22 cellular contexts compared by ENCODE assay signal in the genomic region with DNA sequence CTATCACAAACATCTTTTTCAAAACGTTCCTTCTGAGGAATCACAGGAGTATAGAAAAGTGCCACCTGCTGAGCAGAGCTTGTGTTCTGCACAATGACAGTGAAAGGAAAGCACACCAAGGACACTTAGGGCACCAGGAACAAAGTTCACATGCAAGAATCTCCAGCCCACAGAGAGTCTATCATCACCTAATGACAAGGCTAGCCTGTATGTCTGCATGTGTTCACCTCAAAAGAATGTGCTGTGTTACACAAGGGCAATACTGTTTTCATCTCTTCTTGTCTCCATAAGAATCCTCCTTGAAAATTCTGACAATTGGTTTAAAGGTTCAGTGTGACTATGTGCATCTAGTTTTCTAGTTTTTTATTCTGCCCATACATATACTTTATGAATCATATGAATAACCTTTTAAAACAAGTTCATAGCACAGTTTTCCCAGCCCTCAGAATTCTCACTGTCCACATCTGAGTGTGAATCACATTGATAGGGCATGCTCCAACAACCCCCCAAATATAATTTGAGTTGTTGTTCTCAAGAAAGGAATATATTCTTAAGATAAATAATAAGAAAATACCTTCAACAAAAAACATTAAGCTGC.
DNase-seq lines count a peak whose midpoint lies in the region; ATAC-seq, FAIRE-seq and TF ChIP-seq lines count a peak whose summit lies in the region.
"Had no signal": no experiment of that assay in that cellular context is flagged by ENCODE, and none has a peak within 500 bp of the region (broad histone marks: within the 10 kb centered on the region; RNA-seq: fewer than 3 reads in every experiment).

No MANE protein-coding gene starts in this region.

- H3K27me3 ChIP-seq in astrocyte (ENCODE audit: insufficient read depth, low read length) (no peaks in the 10 kb centered on the region), foreskin keratinocyte (no peaks in the 10 kb centered on the region), trophoblast cell (ENCODE audit: insufficient read depth, low read length) (no peaks in the 10 kb centered on the region), MM.1S (replicated peaks; ENCODE audit: insufficient read depth, low read length) (no peaks in the 10 kb centered on the region)

- H3K79me1 ChIP-seq in trophoblast cell (ENCODE audit: low read length): peaks cover 8% of the 10 kb centered on the region

- intact Hi-C loops in activated CD4-positive, alpha-beta T cell treated with anti-CD3 and anti-CD28 coated beads, Interleukin-2, amount 10 ng/mL, durations not matched to agents 24 days and 14 days (cut with micrococcal nuclease): no loop called here

- peak; percentile 92 for ATAC-seq in foreskin keratinocyte
- no peak for ATAC-seq in HG03571 (IDR thresholded peaks at IDR 0.05; ENCODE audit: unreplicated experiment)
- ATAC-seq: activated T-cell treated with anti-CD3 and anti-CD28 coated beads, Interleukin-2, amount 50 U/mL, for 72 hours; CD8-positive, alpha-beta T cell; mucosa of descending colon; stimulated activated naive B cell treated with anti-CD40 and anti-IgM and Interleukin-4, amounts not matched to agents 10 μg/mL and 1 μg/mL and 100 μg/mL, for 72 hours had no signal

- no peaks in the 10 kb centered on the region for H3K36me3 Mint-ChIP-seq in astrocyte (ENCODE audit: low read depth, unreplicated experiment)
- no peaks in the 10 kb centered on the region for H3K36me3 Mint-ChIP-seq in activated CD4-positive, alpha-beta T cell treated with anti-CD3 and anti-CD28 coated beads, Interleukin-2, amount 10 ng/mL, durations not matched to agents 24 days and 14 days (ENCODE audit: low read depth)
- H3K36me3 Mint-ChIP-seq: activated naive CD4-positive, alpha-beta T cell treated with anti-CD3 and anti-CD28 coated beads, Interleukin-2, amount 10 ng/mL, durations not matched to agents 7 days and 5 days; CD8-positive, alpha-beta T cell; stimulated activated naive B cell treated with anti-CD40 and anti-IgM and Interleukin-4, amounts not matched to agents 10 μg/mL and 1 μg/mL and 100 μg/mL, for 72 hours had no signal

- H2BK12ac ChIP-seq in trophoblast cell (ENCODE audit: low read length): no peak overlapping the region

- FAIRE-seq in astrocyte (lab: Jason Lieb, UNC): no peak
- FAIRE-seq: small intestine had no signal

- H3K9me2 ChIP-seq in MM.1S (replicated peaks; ENCODE audit: insufficient read depth, low read length): no peaks in the 10 kb centered on the region

- no peak overlapping the region for H3K14ac ChIP-seq in trophoblast cell (ENCODE audit: low read length)

- H3K18ac ChIP-seq in trophoblast cell (ENCODE audit: low read length): no peak overlapping the region

- no peaks in the 10 kb centered on the region for H3K9me3 ChIP-seq in astrocyte (ENCODE audit: insufficient read depth, low read depth, low read length)
- H3K9me3 ChIP-seq in trophoblast cell (ENCODE audit: insufficient read depth, low read depth, low read length): no peaks in the 10 kb centered on the region
- no peaks in the 10 kb centered on the region for H3K9me3 ChIP-seq in MM.1S (replicated peaks; ENCODE audit: insufficient read depth, low read length)
- H3K9me3 ChIP-seq: mucosa of descending colon had no signal

- H3K27ac ChIP-seq in astrocyte (ENCODE audit: low read depth, low read length) (peak overlapping the region; percentile 52), foreskin keratinocyte (peak overlapping the region; percentile 96), trophoblast cell (ENCODE audit: low read depth, low read length) (peak overlapping the region; percentile 19), MM.1S (ENCODE audit: low read length) (no peak overlapping the region)

- H4K20me1 ChIP-seq in astrocyte (ENCODE audit: insufficient read depth, low read length): no peaks in the 10 kb centered on the region
- H4K20me1 ChIP-seq in MM.1S (ENCODE audit: insufficient read depth, low read length): no peaks in the 10 kb centered on the region

- no peaks in the 10 kb centered on the region for H3K4me1 Mint-ChIP-seq in astrocyte (ENCODE audit: low read depth, unreplicated experiment)
- H3K4me1 Mint-ChIP-seq in activated CD4-positive, alpha-beta T cell treated with anti-CD3 and anti-CD28 coated beads, Interleukin-2, amount 10 ng/mL, durations not matched to agents 24 days and 14 days: no peaks in the 10 kb centered on the region
- H3K4me1 Mint-ChIP-seq: activated naive CD4-positive, alpha-beta T cell treated with anti-CD3 and anti-CD28 coated beads, Interleukin-2, amount 10 ng/mL, durations not matched to agents 7 days and 5 days; neural crest cell; stimulated activated naive B cell treated with anti-CD40 and anti-IgM and Interleukin-4, amounts not matched to agents 10 μg/mL and 1 μg/mL and 100 μg/mL, for 72 hours had no signal

- H3K4me2 ChIP-seq in astrocyte (ENCODE audit: low read length) (peak overlapping the region; percentile 6), trophoblast cell (ENCODE audit: low read length) (no peak overlapping the region), MM.1S (ENCODE audit: low read depth, low read length) (no peak overlapping the region)

- no peaks in the 10 kb centered on the region for H3F3A ChIP-seq in MM.1S (ENCODE audit: insufficient read depth, low read length)

- peak; percentile 0 for DNase-seq in HuH-7 (ENCODE audit: low spot score)
- peak; percentile 62 for DNase-seq in astrocyte (ENCODE audit: low read depth)
- peak; percentile 73 to 81 for DNase-seq in foreskin keratinocyte
- DNase-seq in trophoblast cell: peak; percentile 42 to 80
- DNase-seq in activated CD4-positive, alpha-beta T cell treated with anti-CD3 and anti-CD28 coated beads, Interleukin-2, amount 10 ng/mL, durations not matched to agents 24 days and 14 days: no peak
- no peak for DNase-seq in RKO (ENCODE audit: low spot score)
- DNase-seq in MM.1S: no peak
- DNase-seq: activated naive CD4-positive, alpha-beta T cell treated with anti-CD3 and anti-CD28 coated beads, Interleukin-2, amount 10 ng/mL, durations not matched to agents 7 days and 5 days; activated T-cell treated with anti-CD3 and anti-CD28 coated beads, Interleukin-2, amount 50 U/mL, for 72 hours; CD8-positive, alpha-beta T cell; cerebellar nuclear complex; mucosa of descending colon; NCI-H1105; NCI-H2029; NCI-H2227 treated with DMSO at 0.1 percent for 48 hours; NCI-H774; Right ventricle myocardium superior; small intestine; stimulated activated naive B cell treated with anti-CD40 and anti-IgM and Interleukin-4, amounts not matched to agents 10 μg/mL and 1 μg/mL and 100 μg/mL, for 72 hours; SW 1271 had no signal

- H3K9ac ChIP-seq in astrocyte (ENCODE audit: low read length) (peak overlapping the region; percentile 48), trophoblast cell (ENCODE audit: low read length) (no peak overlapping the region), MM.1S (ENCODE audit: low read length) (no peak overlapping the region)

- no peaks in the 10 kb centered on the region for H3K27me3 Mint-ChIP-seq in astrocyte (ENCODE audit: low read depth, unreplicated experiment)
- H3K27me3 Mint-ChIP-seq in activated CD4-positive, alpha-beta T cell treated with anti-CD3 and anti-CD28 coated beads, Interleukin-2, amount 10 ng/mL, durations not matched to agents 24 days and 14 days: no peaks in the 10 kb centered on the region
- H3K27me3 Mint-ChIP-seq: activated naive CD4-positive, alpha-beta T cell treated with anti-CD3 and anti-CD28 coated beads, Interleukin-2, amount 10 ng/mL, durations not matched to agents 7 days and 5 days; stimulated activated naive B cell treated with anti-CD40 and anti-IgM and Interleukin-4, amounts not matched to agents 10 μg/mL and 1 μg/mL and 100 μg/mL, for 72 hours had no signal

- H3K4ac ChIP-seq in trophoblast cell (ENCODE audit: low read depth, low read length): no peak overlapping the region

- H3K79me2 ChIP-seq in astrocyte (ENCODE audit: insufficient read depth, low read length) (no peaks in the 10 kb centered on the region), trophoblast cell (ENCODE audit: control insufficient read depth, insufficient read depth, low read length, poor library complexity) (no peaks in the 10 kb centered on the region), MM.1S (ENCODE audit: low read length) (no peaks in the 10 kb centered on the region)

- H3K36me3 ChIP-seq in astrocyte (ENCODE audit: insufficient read depth, low read length): no peaks in the 10 kb centered on the region
- H3K36me3 ChIP-seq in trophoblast cell (ENCODE audit: control insufficient read depth in 1 of 2, insufficient read depth in 2 of 2, low read length in 2 of 2): no peaks in the 10 kb centered on the region
- H3K36me3 ChIP-seq in MM.1S (replicated peaks; ENCODE audit: insufficient read depth, low read length): no peaks in the 10 kb centered on the region

- H4K91ac ChIP-seq in trophoblast cell (ENCODE audit: low read depth, low read length): no peak overlapping the region

- H3K9me3 Mint-ChIP-seq in astrocyte (ENCODE audit: unreplicated experiment): no peaks in the 10 kb centered on the region
- H3K9me3 Mint-ChIP-seq in activated CD4-positive, alpha-beta T cell treated with anti-CD3 and anti-CD28 coated beads, Interleukin-2, amount 10 ng/mL, durations not matched to agents 24 days and 14 days: no peaks in the 10 kb centered on the region
- H3K9me3 Mint-ChIP-seq: activated naive CD4-positive, alpha-beta T cell treated with anti-CD3 and anti-CD28 coated beads, Interleukin-2, amount 10 ng/mL, durations not matched to agents 7 days and 5 days; CD8-positive, alpha-beta T cell; neural crest cell had no signal

- no peak overlapping the region for H2BK5ac ChIP-seq in trophoblast cell (ENCODE audit: low read depth, low read length, poor library complexity)

- TF ChIP-seq CTCF in astrocyte (IDR thresholded peaks at IDR 0.05; ENCODE audit: insufficient read depth, low read depth, low read length): no peak
- TF ChIP-seq CTCF in foreskin keratinocyte (conservative IDR thresholded peaks at IDR 0.05): no peak
- no peak for TF ChIP-seq CTCF in MM.1S (IDR thresholded peaks at IDR 0.05; ENCODE audit: low read length)

- no peak overlapping the region for H3K27ac Mint-ChIP-seq in astrocyte (ENCODE audit: unreplicated experiment)
- no peak overlapping the region for H3K27ac Mint-ChIP-seq in activated CD4-positive, alpha-beta T cell treated with anti-CD3 and anti-CD28 coated beads, Interleukin-2, amount 10 ng/mL, durations not matched to agents 24 days and 14 days
- H3K27ac Mint-ChIP-seq: activated naive CD4-positive, alpha-beta T cell treated with anti-CD3 and anti-CD28 coated beads, Interleukin-2, amount 10 ng/mL, durations not matched to agents 7 days and 5 days; activated T-cell treated with anti-CD3 and anti-CD28 coated beads, Interleukin-2, amount 50 U/mL, for 72 hours; CD8-positive, alpha-beta T cell; stimulated activated naive B cell treated with anti-CD40 and anti-IgM and Interleukin-4, amounts not matched to agents 10 μg/mL and 1 μg/mL and 100 μg/mL, for 72 hours had no signal

- H3K23ac ChIP-seq in trophoblast cell (ENCODE audit: low read length): no peak overlapping the region

- H3K4me1 ChIP-seq in astrocyte (ENCODE audit: insufficient read depth, low read length): peaks cover 8% of the 10 kb centered on the region
- H3K4me1 ChIP-seq in foreskin keratinocyte: peaks cover 23% of the 10 kb centered on the region
- H3K4me1 ChIP-seq in trophoblast cell (ENCODE audit: control insufficient read depth in 1 of 2, insufficient read depth in 2 of 2, low read length in 2 of 2): peaks cover 0 to 7% of the 10 kb centered on the region in 2 experiments
- no peaks in the 10 kb centered on the region for H3K4me1 ChIP-seq in MM.1S (ENCODE audit: low read length)

- H2AK5ac ChIP-seq in trophoblast cell (ENCODE audit: low read length): no peak overlapping the region

- no peak overlapping the region for H3K4me3 Mint-ChIP-seq in astrocyte (ENCODE audit: unreplicated experiment)
- H3K4me3 Mint-ChIP-seq in activated CD4-positive, alpha-beta T cell treated with anti-CD3 and anti-CD28 coated beads, Interleukin-2, amount 10 ng/mL, durations not matched to agents 24 days and 14 days: no peak overlapping the region
- H3K4me3 Mint-ChIP-seq: activated naive CD4-positive, alpha-beta T cell treated with anti-CD3 and anti-CD28 coated beads, Interleukin-2, amount 10 ng/mL, durations not matched to agents 7 days and 5 days; activated T-cell treated with anti-CD3 and anti-CD28 coated beads, Interleukin-2, amount 50 U/mL, for 72 hours; CD8-positive, alpha-beta T cell; neural crest cell; stimulated activated naive B cell treated with anti-CD40 and anti-IgM and Interleukin-4, amounts not matched to agents 10 μg/mL and 1 μg/mL and 100 μg/mL, for 72 hours had no signal

- H4K12ac ChIP-seq in trophoblast cell (ENCODE audit: low read depth, low read length): no peak overlapping the region

- H4K8ac ChIP-seq in trophoblast cell (ENCODE audit: low read depth, low read length): no peak overlapping the region

- no CpG with 5 or more reads among the region's 1 CpG for WGBS in trophoblast cell (ENCODE audit: extremely low coverage, insufficient coverage, insufficient read length)

- H3K4me3 ChIP-seq in astrocyte (ENCODE audit: insufficient read depth, low read depth, low read length) (no peak overlapping the region), trophoblast cell (ENCODE audit: low read depth, low read length) (no peak overlapping the region), MM.1S (ENCODE audit: low read length) (no peak overlapping the region)
- H3K4me3 ChIP-seq: mucosa of descending colon had no signal

- H2AFZ ChIP-seq in astrocyte (ENCODE audit: low read depth, low read length): no peak overlapping the region
- H2AFZ ChIP-seq in trophoblast cell (ENCODE audit: insufficient read depth, low read length, poor library complexity): no peak overlapping the region
- H2AFZ ChIP-seq in MM.1S (ENCODE audit: low read length): no peak overlapping the region

- no peak overlapping the region for H2BK120ac ChIP-seq in trophoblast cell (ENCODE audit: insufficient read depth, low read length, poor library complexity)

Comparison
In these comparisons a context has a peak if more than half of its experiments do, and no peak if none do; other contexts are left out.
1. DNase-seq: peak in HuH-7 (single experiment), astrocyte (single experiment), foreskin keratinocyte (2 of 2) and trophoblast cell (2 of 2); none in activated CD4-positive, alpha-beta T cell treated with anti-CD3 and anti-CD28 coated beads, Interleukin-2, amount 10 ng/mL, durations not matched to agents 24 days and 14 days (single experiment), RKO (single experiment) and MM.1S (single experiment).